Comparison of ENCODE assay signal across 8 cellular contexts in genomic region chr6:139666284-139666683, GRCh38.
"Had no signal": no experiment of that assay in that cellular context is flagged by ENCODE, and none has a peak within 500 bp of the region (broad histone marks: within the 10 kb centered on the region; RNA-seq: fewer than 3 reads in every experiment).

No MANE protein-coding gene starts in this region.

- H3K36me3 ChIP-seq: HAP-1 had no signal

- DNase-seq: GM23248, GOT3, H7, H9, HCEC 1CT, HFFc6 had no signal

- H3K27ac ChIP-seq: GM23248 had no signal

- H3K9me3 ChIP-seq: HAP-1 had no signal

- H3K4me1 ChIP-seq: HAP-1 had no signal

- H3K4me3 ChIP-seq: GM23248, GM23338, HAP-1 had no signal
